ENCODE assay signal across 1 cellular context in the genomic region with DNA sequence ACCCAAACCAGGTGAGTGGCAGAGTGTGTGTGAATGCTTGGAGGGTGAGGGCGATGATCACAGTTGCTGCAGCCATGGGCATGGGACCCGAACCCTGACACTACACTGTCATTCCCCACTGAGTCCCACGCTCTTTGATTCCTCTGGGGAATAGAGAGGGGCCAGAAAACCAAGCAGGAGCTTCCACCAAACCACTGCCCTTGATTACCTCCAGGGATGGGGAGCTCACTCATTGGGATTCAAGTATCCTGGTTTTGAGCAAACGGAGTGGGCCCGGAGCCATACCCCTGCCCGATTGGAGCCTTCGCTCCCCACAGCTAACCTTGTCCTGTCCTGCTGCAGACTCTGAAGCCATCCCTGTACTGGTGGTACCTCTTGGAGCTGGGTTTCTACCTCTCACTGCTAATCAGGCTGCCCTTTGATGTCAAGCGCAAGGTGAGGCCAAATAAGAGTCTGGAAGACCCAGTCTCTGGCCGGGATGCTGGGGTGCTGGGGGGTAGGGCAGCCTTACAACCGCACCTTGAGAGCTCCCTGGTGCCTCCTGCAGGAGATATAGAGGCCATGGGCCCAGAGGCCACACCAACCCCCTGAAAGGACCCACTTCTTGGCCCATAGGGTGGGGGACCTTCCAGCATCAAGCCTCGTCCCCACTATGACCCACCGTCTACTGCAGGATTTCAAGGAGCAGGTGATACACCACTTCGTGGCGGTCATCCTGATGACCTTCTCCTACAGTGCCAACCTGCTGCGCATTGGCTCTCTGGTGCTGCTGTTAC.
A peak's percentile ranks its signal among the peaks of the same experiment; 100 is the strongest.
TF ChIP-seq lines count a peak whose summit lies in the region.

No MANE protein-coding gene starts in this region.

TF ChIP-seq in WTC11, 78 proteins besides CTCF, POLR2A, EP300 and RAD21 (continued from another document):
- TF ChIP-seq, protein P1, sequence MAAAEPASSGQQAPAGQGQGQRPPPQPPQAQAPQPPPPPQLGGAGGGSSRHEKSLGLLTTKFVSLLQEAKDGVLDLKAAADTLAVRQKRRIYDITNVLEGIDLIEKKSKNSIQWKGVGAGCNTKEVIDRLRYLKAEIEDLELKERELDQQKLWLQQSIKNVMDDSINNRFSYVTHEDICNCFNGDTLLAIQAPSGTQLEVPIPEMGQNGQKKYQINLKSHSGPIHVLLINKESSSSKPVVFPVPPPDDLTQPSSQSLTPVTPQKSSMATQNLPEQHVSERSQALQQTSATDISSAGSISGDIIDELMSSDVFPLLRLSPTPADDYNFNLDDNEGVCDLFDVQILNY (CRISPR knock-in tag; IDR thresholded peaks at IDR 0.05) = no peak
- peak; percentile 83 for TF ChIP-seq GTF2I (CRISPR knock-in tag; conservative IDR thresholded peaks at IDR 0.05)
- no peak for TF ChIP-seq JAZF1 (CRISPR knock-in tag; IDR thresholded peaks at IDR 0.05)
- TF ChIP-seq E2F1 (CRISPR knock-in tag; IDR thresholded peaks at IDR 0.05) = no peak
- TF ChIP-seq, protein P2, sequence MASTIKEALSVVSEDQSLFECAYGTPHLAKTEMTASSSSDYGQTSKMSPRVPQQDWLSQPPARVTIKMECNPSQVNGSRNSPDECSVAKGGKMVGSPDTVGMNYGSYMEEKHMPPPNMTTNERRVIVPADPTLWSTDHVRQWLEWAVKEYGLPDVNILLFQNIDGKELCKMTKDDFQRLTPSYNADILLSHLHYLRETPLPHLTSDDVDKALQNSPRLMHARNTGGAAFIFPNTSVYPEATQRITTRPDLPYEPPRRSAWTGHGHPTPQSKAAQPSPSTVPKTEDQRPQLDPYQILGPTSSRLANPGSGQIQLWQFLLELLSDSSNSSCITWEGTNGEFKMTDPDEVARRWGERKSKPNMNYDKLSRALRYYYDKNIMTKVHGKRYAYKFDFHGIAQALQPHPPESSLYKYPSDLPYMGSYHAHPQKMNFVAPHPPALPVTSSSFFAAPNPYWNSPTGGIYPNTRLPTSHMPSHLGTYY (CRISPR knock-in tag; IDR thresholded peaks at IDR 0.05) = no peak
- TF ChIP-seq RORB (CRISPR knock-in tag; IDR thresholded peaks at IDR 0.05) = no peak
- no peak for TF ChIP-seq AFF4 (CRISPR knock-in tag; IDR thresholded peaks at IDR 0.05; ENCODE audit: borderline replicate concordance)
